In genomic region chr9:135705376-135705775, GRCh38 we compare ENCODE assay signal across 1 cellular context.
A peak's percentile ranks its signal among the peaks of the same experiment; 100 is the strongest.
TF ChIP-seq lines count a peak whose summit lies in the region.

No MANE protein-coding gene starts in this region.

TF ChIP-seq in HEK293, 187 proteins besides CTCF, POLR2A, EP300 and RAD21 (continued from another document):
- TF ChIP-seq ZNF692 (tag by site-specific recombination; IDR thresholded peaks at IDR 0.05) (peak; percentile 63), SCRT2 (tag by site-specific recombination; IDR thresholded peaks at IDR 0.05) (0 out of 2 replicates have a peak, but pooled peaks have one; percentile 30)
